Comparison of ENCODE assay signal across 21 cellular contexts in the genomic region with DNA sequence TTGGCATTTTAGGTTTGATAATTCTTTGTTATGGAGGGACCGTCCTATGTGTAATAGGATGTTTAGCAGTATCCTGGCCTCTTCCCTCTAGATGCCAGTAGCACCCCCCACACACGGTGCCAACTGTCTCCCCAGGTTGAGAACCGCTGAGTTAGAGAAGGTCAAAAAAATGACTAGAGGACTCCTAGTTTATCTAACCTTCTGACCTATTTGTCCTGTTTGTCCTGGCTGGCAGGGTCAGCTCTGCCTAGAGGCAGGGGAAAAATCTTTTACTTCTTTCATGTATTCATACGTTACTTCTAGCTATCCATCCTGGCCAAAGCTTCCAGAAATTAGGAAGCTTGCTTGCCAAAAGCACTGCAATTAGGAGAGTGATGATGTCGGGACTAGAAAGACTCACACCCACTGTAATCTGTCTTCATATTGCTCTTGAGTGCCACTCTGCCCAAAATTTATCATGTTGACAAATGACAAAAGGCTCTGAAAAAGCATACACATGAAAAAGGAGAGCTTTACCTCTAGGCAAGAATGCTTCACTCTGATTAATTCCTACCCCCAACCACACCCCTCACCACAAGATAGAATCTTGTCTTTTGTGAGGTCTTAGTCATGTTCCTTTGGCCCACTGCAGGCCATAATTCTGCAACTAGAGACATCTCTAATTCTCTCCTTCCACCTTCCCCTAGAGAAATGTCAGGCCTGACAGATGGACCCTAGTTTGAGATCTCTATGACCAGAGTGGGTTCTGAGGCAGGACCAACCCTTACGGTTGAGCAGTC. TPM values are rescaled to one million over a fixed set of nuclear protein-coding genes. Genes with fewer than 3 reads are reported as not detected.
DNase-seq lines count a peak whose midpoint lies in the region; ATAC-seq and TF ChIP-seq lines count a peak whose summit lies in the region.
"Had no signal": no experiment of that assay in that cellular context is flagged by ENCODE, and none has a peak within 500 bp of the region (broad histone marks: within the 10 kb centered on the region; RNA-seq: fewer than 3 reads in every experiment).

No MANE protein-coding gene starts in this region.

- no peaks in the 10 kb centered on the region for H3K27me3 Mint-ChIP-seq in activated T-cell treated with anti-CD3 and anti-CD28 coated beads, Interleukin-2, amount 50 U/mL, for 24 hours
- H3K27me3 Mint-ChIP-seq in stimulated activated naive CD8-positive, alpha-beta T cell treated with anti-CD3 and anti-CD28 coated beads, Interleukin-15, amount 100 ng/mL, for 72 hours: peaks cover 14% of the 10 kb centered on the region

- no peak for TF ChIP-seq CTCF in foreskin keratinocyte (conservative IDR thresholded peaks at IDR 0.05)

- no peaks in the 10 kb centered on the region for H3K9me3 Mint-ChIP-seq in activated T-cell treated with anti-CD3 and anti-CD28 coated beads, Interleukin-2, amount 50 U/mL, for 24 hours
- H3K9me3 Mint-ChIP-seq in stimulated activated naive CD8-positive, alpha-beta T cell treated with anti-CD3 and anti-CD28 coated beads, Interleukin-15, amount 100 ng/mL, for 72 hours: no peaks in the 10 kb centered on the region

- peaks cover 5% of the 10 kb centered on the region for H3K4me1 ChIP-seq in foreskin keratinocyte
- H3K4me1 ChIP-seq: Caco-2, HAP-1, psoas muscle had no signal

- no peak overlapping the region for H3K4me3 Mint-ChIP-seq in activated T-cell treated with anti-CD3 and anti-CD28 coated beads, Interleukin-2, amount 50 U/mL, for 24 hours
- no peak overlapping the region for H3K4me3 Mint-ChIP-seq in stimulated activated naive CD8-positive, alpha-beta T cell treated with anti-CD3 and anti-CD28 coated beads, Interleukin-15, amount 100 ng/mL, for 72 hours

- no peaks in the 10 kb centered on the region for H3K36me3 Mint-ChIP-seq in activated T-cell treated with anti-CD3 and anti-CD28 coated beads, Interleukin-2, amount 50 U/mL, for 24 hours (ENCODE audit: low read depth)

- peak; percentile 25 for ATAC-seq in foreskin keratinocyte
- ATAC-seq in stimulated activated naive CD8-positive, alpha-beta T cell treated with anti-CD3 and anti-CD28 coated beads, Interleukin-15, amount 100 ng/mL, for 72 hours: peak; percentile 92
- ATAC-seq: Panc1, psoas muscle had no signal

- peak overlapping the region; percentile 4 for H3K27ac Mint-ChIP-seq in activated T-cell treated with anti-CD3 and anti-CD28 coated beads, Interleukin-2, amount 50 U/mL, for 24 hours
- peak overlapping the region in 1 of 2 donors; percentile 55 for H3K27ac Mint-ChIP-seq in stimulated activated naive CD8-positive, alpha-beta T cell treated with anti-CD3 and anti-CD28 coated beads, Interleukin-15, amount 100 ng/mL, for 72 hours

- no peak overlapping the region for H3K27ac ChIP-seq in foreskin keratinocyte
- H3K27ac ChIP-seq: HL-60, psoas muscle had no signal

- no peak for DNase-seq in activated T-cell treated with anti-CD3 and anti-CD28 coated beads, Interleukin-2, amount 50 U/mL, for 24 hours
- DNase-seq in activated T-cell treated with anti-CD3 and anti-CD28 coated beads for 4 hours (no peak), OCI-M1 (lab: John Stamatoyannopoulos, UW) (peak; percentile 23), foreskin keratinocyte (no peak), T-helper 9 cell (no peak), DMS53 (lab: John Stamatoyannopoulos, UW) (no peak)
- DNase-seq in stimulated activated naive CD8-positive, alpha-beta T cell treated with anti-CD3 and anti-CD28 coated beads, Interleukin-15, amount 100 ng/mL, for 72 hours: no peak
- DNase-seq: ACHN; activated CD4-positive, alpha-beta T cell treated with anti-CD3 and anti-CD28 coated beads for 4 hours; activated gamma-delta T cell treated with Interleukin-2 at 50 U/mL for 16 hours; amniotic stem cell; Caco-2; glutamatergic neuron; mesenchymal stem cell; NCI-H1105; NCI-H510A; psoas muscle; SHP77 treated with DMSO at 0.1 percent for 48 hours had no signal

- H3K27me3 ChIP-seq in foreskin keratinocyte: no peaks in the 10 kb centered on the region

- peaks cover 22% of the 10 kb centered on the region for H3K4me1 Mint-ChIP-seq in activated T-cell treated with anti-CD3 and anti-CD28 coated beads, Interleukin-2, amount 50 U/mL, for 24 hours (ENCODE audit: low read depth)
- H3K4me1 Mint-ChIP-seq in stimulated activated naive CD8-positive, alpha-beta T cell treated with anti-CD3 and anti-CD28 coated beads, Interleukin-15, amount 100 ng/mL, for 72 hours: peaks cover 19% of the 10 kb centered on the region

RNA-seq across cellular contexts. Expression of a gene that starts 14.4 kb away (rescaled TPM):
- 144 and 153 TPM in 2 replicates for total RNA-seq in foreskin keratinocyte
- 142 and 150 TPM in 2 replicates for polyA plus RNA-seq in foreskin keratinocyte

RNA-seq across cellular contexts. Expression of a gene that starts 14.5 kb away (rescaled TPM):
- total RNA-seq in foreskin keratinocyte: 680 and 737 TPM in 2 replicates
- 906 and 916 TPM in 2 replicates for polyA plus RNA-seq in foreskin keratinocyte

RNA-seq across cellular contexts. Expression of a gene that starts 36.1 kb away (rescaled TPM):
- 10.5 and 12.4 TPM in 2 replicates for total RNA-seq in foreskin keratinocyte
- 6.4 and 7.7 TPM in 2 replicates for polyA plus RNA-seq in foreskin keratinocyte

RNA-seq across cellular contexts. Expression of a gene that starts 36.3 kb away (rescaled TPM):
- total RNA-seq in foreskin keratinocyte: 1.7 and 2.3 TPM in 2 replicates
- polyA plus RNA-seq in foreskin keratinocyte: 1.2 and 1.4 TPM in 2 replicates

RNA-seq across cellular contexts. Expression of a gene that starts 45.2 kb away (rescaled TPM):
- 2.0 and 2.2 TPM in 2 replicates for total RNA-seq in foreskin keratinocyte
- 1.4 and 1.5 TPM in 2 replicates for polyA plus RNA-seq in foreskin keratinocyte
